39 cellular contexts compared by ENCODE assay signal in the genomic region with DNA sequence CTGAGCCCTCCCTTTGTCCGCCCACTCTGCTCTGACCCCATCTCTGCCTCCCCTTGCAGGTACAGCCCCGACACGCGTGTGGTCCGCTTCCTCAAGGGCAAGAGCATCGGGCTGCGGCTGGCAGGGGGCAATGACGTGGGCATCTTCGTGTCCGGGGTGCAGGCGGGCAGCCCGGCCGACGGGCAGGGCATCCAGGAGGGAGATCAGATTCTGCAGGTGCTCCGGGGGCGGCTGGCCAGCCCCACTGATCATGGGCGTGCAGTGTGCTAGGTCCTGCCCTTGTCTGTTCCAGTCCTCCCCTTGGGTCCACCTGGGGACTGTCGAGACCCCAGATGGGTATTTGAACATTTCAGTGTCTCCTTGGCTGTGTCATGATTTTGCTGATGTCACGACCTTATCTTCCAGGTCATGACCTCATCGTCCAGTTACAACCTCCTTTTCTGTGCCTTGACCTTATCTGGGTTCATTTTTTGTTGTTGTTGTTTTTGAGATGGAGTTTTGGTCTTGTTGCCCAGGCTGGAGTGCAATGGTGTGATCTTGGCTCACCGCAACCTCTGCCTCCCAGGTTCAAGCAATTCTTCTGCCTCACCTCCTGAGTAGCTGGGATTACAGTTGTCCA. TPM values are rescaled to one million over a fixed set of nuclear protein-coding genes. Genes with fewer than 3 reads are reported as not detected.
"Had no signal": no experiment of that assay in that cellular context is flagged by ENCODE, and none has a peak within 500 bp of the region (broad histone marks: within the 10 kb centered on the region; RNA-seq: fewer than 3 reads in every experiment).

No MANE protein-coding gene starts in this region.

- H3K27ac ChIP-seq: ascending aorta, breast epithelium, cardiac muscle cell, colonic mucosa, epithelial cell of prostate, esophagus squamous epithelium, gastroesophageal sphincter had no signal

- DNase-seq: activated CD4-positive, alpha-beta memory T cell treated with anti-CD3 and anti-CD28 coated beads for 36 hours; activated CD4-positive, alpha-beta T cell treated with anti-CD3 and anti-CD28 coated beads for 36 hours; activated CD4-positive, alpha-beta T cell treated with anti-CD3 and anti-CD28 coated beads, Interleukin-2, amount 10 ng/mL, durations not matched to agents 24 days and 14 days; activated CD4-positive, CD25-positive, alpha-beta regulatory T cell; activated CD4-positive, CD25-positive, alpha-beta regulatory T cell treated with anti-CD3 and anti-CD28 coated beads, Interleukin-2, amount 50 U/mL, for 72 hours; activated CD8-positive, alpha-beta memory T cell treated with anti-CD3 and anti-CD28 coated beads, Interleukin-2, amount 10 ng/mL, durations not matched to agents 7 days and 5 days; activated CD8-positive, alpha-beta memory T cell treated with anti-CD3 and anti-CD28 coated beads, Interleukin-2, amount 50 U/mL, for 4 hours; activated CD8-positive, alpha-beta T cell treated with anti-CD3 and anti-CD28 coated beads, Interleukin-2, amount 10 ng/mL, durations not matched to agents 7 days and 5 days; activated effector memory CD4-positive, alpha-beta T cell treated with anti-CD3 and anti-CD28 coated beads, Interleukin-2, amount 50 U/mL, for 16 hours; activated naive CD4-positive, alpha-beta T cell treated with anti-CD3 and anti-CD28 coated beads, Interleukin-2, amount 10 ng/mL, durations not matched to agents 7 days and 5 days; activated naive CD8-positive, alpha-beta T cell treated with anti-CD3 and anti-CD28 coated beads, Interleukin-2, amount 10 ng/mL, durations not matched to agents 7 days and 5 days; activated T-cell treated with anti-CD3 and anti-CD28 coated beads, Interleukin-2, amount 50 U/mL, for 1 hour; activated T-cell treated with anti-CD3 and anti-CD28 coated beads, Interleukin-2, amount 50 U/mL, for 48 hours; central memory CD4-positive, alpha-beta T cell; cerebellar nuclear complex; colonic mucosa; effector CD8-positive, alpha-beta T cell; esophagus squamous epithelium; foreskin melanocyte; T-helper 1 cell; T-helper 17 cell; T1000 had no signal

- H3K27me3 ChIP-seq: ascending aorta, breast epithelium, cardiac muscle cell, colonic mucosa had no signal

- H3K36me3 ChIP-seq: ascending aorta, breast epithelium, cardiac muscle cell, gastroesophageal sphincter had no signal

- H3K4me1 ChIP-seq: ascending aorta, breast epithelium, colonic mucosa, esophagus squamous epithelium, gastroesophageal sphincter had no signal

- H3K4me3 Mint-ChIP-seq: activated CD4-positive, alpha-beta memory T cell treated with anti-CD3 and anti-CD28 coated beads for 36 hours; activated CD4-positive, alpha-beta T cell treated with anti-CD3 and anti-CD28 coated beads for 36 hours; activated CD4-positive, alpha-beta T cell treated with anti-CD3 and anti-CD28 coated beads, Interleukin-2, amount 10 ng/mL, durations not matched to agents 24 days and 14 days; activated CD8-positive, alpha-beta memory T cell treated with anti-CD3 and anti-CD28 coated beads, Interleukin-2, amount 10 ng/mL, durations not matched to agents 7 days and 5 days; activated CD8-positive, alpha-beta T cell treated with anti-CD3 and anti-CD28 coated beads, Interleukin-2, amount 10 ng/mL, durations not matched to agents 7 days and 5 days; activated naive CD4-positive, alpha-beta T cell treated with anti-CD3 and anti-CD28 coated beads, Interleukin-2, amount 10 ng/mL, durations not matched to agents 7 days and 5 days; activated naive CD8-positive, alpha-beta T cell treated with anti-CD3 and anti-CD28 coated beads, Interleukin-2, amount 10 ng/mL, durations not matched to agents 7 days and 5 days; activated T-helper 1 cell treated with anti-CD3 and anti-CD28 coated beads, Interleukin-12 subunit alpha, Interleukin-12 subunit beta, Interleukin-2, Interleukin-4 antibody, amounts not matched to agents 30 ng/mL and 10 ng/mL and 1 ng/mL, durations not matched to agents 14 hours and 24 hours and 36 hours; brain; T-helper 17 cell; T-helper 2 cell treated with Interferon-gamma antibody and Interleukin-4, amounts not matched to agents 5 μg/mL and 100 μg/mL, for 36 hours had no signal

- H3K27ac Mint-ChIP-seq: activated CD4-positive, alpha-beta memory T cell treated with anti-CD3 and anti-CD28 coated beads for 36 hours; activated CD4-positive, alpha-beta T cell treated with anti-CD3 and anti-CD28 coated beads for 36 hours; activated CD4-positive, alpha-beta T cell treated with anti-CD3 and anti-CD28 coated beads, Interleukin-2, amount 10 ng/mL, durations not matched to agents 24 days and 14 days; activated CD8-positive, alpha-beta memory T cell treated with anti-CD3 and anti-CD28 coated beads, Interleukin-2, amount 10 ng/mL, durations not matched to agents 7 days and 5 days; activated CD8-positive, alpha-beta T cell treated with anti-CD3 and anti-CD28 coated beads, Interleukin-2, amount 10 ng/mL, durations not matched to agents 7 days and 5 days; activated naive CD4-positive, alpha-beta T cell treated with anti-CD3 and anti-CD28 coated beads, Interleukin-2, amount 10 ng/mL, durations not matched to agents 7 days and 5 days; activated naive CD8-positive, alpha-beta T cell treated with anti-CD3 and anti-CD28 coated beads, Interleukin-2, amount 10 ng/mL, durations not matched to agents 7 days and 5 days; activated T-helper 1 cell treated with anti-CD3 and anti-CD28 coated beads, Interleukin-12 subunit alpha, Interleukin-12 subunit beta, Interleukin-2, Interleukin-4 antibody, amounts not matched to agents 30 ng/mL and 10 ng/mL and 1 ng/mL, durations not matched to agents 14 hours and 24 hours and 36 hours; activated T-helper 2 cell treated with anti-CD3 and anti-CD28 coated beads, Interferon-gamma antibody, Interleukin-2, Interleukin-4, amounts not matched to agents 10 μg/mL and 5 μg/mL and 100 μg/mL, durations not matched to agents 14 hours and 24 hours and 36 hours; T-helper 2 cell treated with Interferon-gamma antibody and Interleukin-4, amounts not matched to agents 5 μg/mL and 100 μg/mL, for 36 hours had no signal

- H3K9me3 ChIP-seq: ascending aorta, breast epithelium, colonic mucosa, esophagus squamous epithelium, gastroesophageal sphincter had no signal

- H3K9me3 Mint-ChIP-seq: activated CD4-positive, alpha-beta memory T cell treated with anti-CD3 and anti-CD28 coated beads for 36 hours; activated CD4-positive, alpha-beta T cell treated with anti-CD3 and anti-CD28 coated beads, Interleukin-2, amount 10 ng/mL, durations not matched to agents 24 days and 14 days; activated naive CD4-positive, alpha-beta T cell treated with anti-CD3 and anti-CD28 coated beads, Interleukin-2, amount 10 ng/mL, durations not matched to agents 7 days and 5 days; activated naive CD4-positive, alpha-beta T cell treated with anti-CD3 and anti-CD28 coated beads, Interleukin-2, amount 50 U/mL, for 72 hours; activated naive CD8-positive, alpha-beta T cell treated with anti-CD3 and anti-CD28 coated beads, Interleukin-2, amount 10 ng/mL, durations not matched to agents 7 days and 5 days; activated T-helper 1 cell treated with anti-CD3 and anti-CD28 coated beads, Interleukin-12 subunit alpha, Interleukin-12 subunit beta, Interleukin-2, Interleukin-4 antibody, amounts not matched to agents 30 ng/mL and 10 ng/mL and 1 ng/mL, durations not matched to agents 14 hours and 24 hours and 36 hours; activated T-helper 2 cell treated with anti-CD3 and anti-CD28 coated beads, Interferon-gamma antibody, Interleukin-2, Interleukin-4, amounts not matched to agents 10 μg/mL and 5 μg/mL and 100 μg/mL, durations not matched to agents 14 hours and 24 hours and 36 hours; brain; T-helper 2 cell treated with Interferon-gamma antibody and Interleukin-4, amounts not matched to agents 5 μg/mL and 100 μg/mL, for 36 hours had no signal

- H3K4me1 Mint-ChIP-seq: brain had no signal

- H3K4me3 ChIP-seq: ascending aorta, breast epithelium, cardiac muscle cell, colonic mucosa, esophagus squamous epithelium, gastroesophageal sphincter had no signal

- H3K36me3 Mint-ChIP-seq: activated CD4-positive, alpha-beta memory T cell treated with anti-CD3 and anti-CD28 coated beads for 36 hours; activated CD8-positive, alpha-beta memory T cell treated with anti-CD3 and anti-CD28 coated beads, Interleukin-2, amount 10 ng/mL, durations not matched to agents 7 days and 5 days; activated naive CD4-positive, alpha-beta T cell treated with anti-CD3 and anti-CD28 coated beads, Interleukin-2, amount 50 U/mL, for 72 hours; brain had no signal

- H3K27me3 Mint-ChIP-seq: activated CD4-positive, alpha-beta memory T cell treated with anti-CD3 and anti-CD28 coated beads for 36 hours; activated CD4-positive, alpha-beta T cell treated with anti-CD3 and anti-CD28 coated beads for 36 hours; activated CD4-positive, alpha-beta T cell treated with anti-CD3 and anti-CD28 coated beads, Interleukin-2, amount 10 ng/mL, durations not matched to agents 24 days and 14 days; activated CD8-positive, alpha-beta memory T cell treated with anti-CD3 and anti-CD28 coated beads, Interleukin-2, amount 10 ng/mL, durations not matched to agents 7 days and 5 days; activated naive CD8-positive, alpha-beta T cell treated with anti-CD3 and anti-CD28 coated beads, Interleukin-2, amount 10 ng/mL, durations not matched to agents 7 days and 5 days; T-helper 17 cell had no signal

- ATAC-seq: activated CD4-positive, alpha-beta T cell treated with anti-CD3 and anti-CD28 coated beads for 36 hours; activated CD8-positive, alpha-beta memory T cell treated with anti-CD3 and anti-CD28 coated beads, Interleukin-2, amount 10 ng/mL, durations not matched to agents 7 days and 5 days; activated CD8-positive, alpha-beta T cell treated with anti-CD3 and anti-CD28 coated beads, Interleukin-2, amount 10 ng/mL, durations not matched to agents 7 days and 5 days; activated naive CD4-positive, alpha-beta T cell treated with anti-CD3 and anti-CD28 coated beads, Interleukin-2, amount 50 U/mL, for 72 hours; gastroesophageal sphincter; T-helper 17 cell had no signal

RNA-seq across cellular contexts. Expression of a gene that starts 28.0 kb away (rescaled TPM):
- total RNA-seq: activated CD4-positive, alpha-beta T cell treated with anti-CD3 and anti-CD28 coated beads, Interleukin-2, amount 10 ng/mL, durations not matched to agents 24 days and 14 days; endothelial cell of umbilical vein; fibroblast of lung; fibroblast of villous mesenchyme; glomerular endothelial cell had no signal
- polyA plus RNA-seq: fibroblast of lung had no signal

RNA-seq across cellular contexts. Expression of a gene that starts 35.8 kb away (rescaled TPM):
- total RNA-seq: activated CD4-positive, alpha-beta memory T cell treated with anti-CD3 and anti-CD28 coated beads for 36 hours; activated CD4-positive, alpha-beta T cell treated with anti-CD3 and anti-CD28 coated beads for 36 hours; activated CD4-positive, alpha-beta T cell treated with anti-CD3 and anti-CD28 coated beads, Interleukin-2, amount 10 ng/mL, durations not matched to agents 24 days and 14 days; activated CD8-positive, alpha-beta memory T cell treated with anti-CD3 and anti-CD28 coated beads for 36 hours; activated CD8-positive, alpha-beta memory T cell treated with anti-CD3 and anti-CD28 coated beads, Interleukin-2, amount 10 ng/mL, durations not matched to agents 7 days and 5 days; activated CD8-positive, alpha-beta T cell treated with anti-CD3 and anti-CD28 coated beads, Interleukin-2, amount 10 ng/mL, durations not matched to agents 7 days and 5 days; activated naive CD4-positive, alpha-beta T cell treated with anti-CD3 and anti-CD28 coated beads, Interleukin-2, amount 50 U/mL, for 72 hours; activated naive CD8-positive, alpha-beta T cell treated with anti-CD3 and anti-CD28 coated beads, Interleukin-2, amount 10 ng/mL, durations not matched to agents 7 days and 5 days; activated T-helper 1 cell treated with anti-CD3 and anti-CD28 coated beads, Interleukin-12 subunit alpha, Interleukin-12 subunit beta, Interleukin-2, Interleukin-4 antibody, amounts not matched to agents 30 ng/mL and 10 ng/mL and 1 ng/mL, durations not matched to agents 14 hours and 24 hours and 36 hours; activated T-helper 2 cell treated with anti-CD3 and anti-CD28 coated beads, Interferon-gamma antibody, Interleukin-2, Interleukin-4, amounts not matched to agents 10 μg/mL and 5 μg/mL and 100 μg/mL, durations not matched to agents 14 hours and 24 hours and 36 hours; ascending aorta; cardiac muscle cell; colonic mucosa; dermis microvascular lymphatic vessel endothelial cell; endothelial cell of umbilical vein; esophagus squamous epithelium; fibroblast of lung; fibroblast of villous mesenchyme; gastroesophageal sphincter; glomerular endothelial cell; T-helper 17 cell had no signal
- polyA plus RNA-seq: cardiac muscle cell, endothelial cell of umbilical vein, esophagus, fibroblast of lung had no signal
